34 cellular contexts compared by ENCODE assay signal in genomic region chr4:94112644-94113043, GRCh38.
"Had no signal": no experiment of that assay in that cellular context is flagged by ENCODE, and none has a peak within 500 bp of the region (broad histone marks: within the 10 kb centered on the region; RNA-seq: fewer than 3 reads in every experiment).

No MANE protein-coding gene starts in this region.

- H3K4me1 ChIP-seq: adrenal gland, ascending aorta, body of pancreas, breast epithelium had no signal

- H3K27ac ChIP-seq: adrenal gland, ascending aorta, body of pancreas, brain microvascular endothelial cell, breast epithelium, cardiac muscle cell had no signal

- ATAC-seq: activated naive CD4-positive, alpha-beta T cell treated with anti-CD3 and anti-CD28 coated beads, Interleukin-2, amount 50 U/mL, for 72 hours; activated naive CD8-positive, alpha-beta T cell treated with anti-CD3 and anti-CD28 coated beads, Interleukin-2, amount 50 U/mL, for 24 hours; activated T-cell treated with anti-CD3 and anti-CD28 coated beads, Interleukin-2, amount 50 U/mL, for 4 hours; activated T-cell treated with anti-CD3 and anti-CD28 coated beads, Interleukin-2, amount 50 U/mL, for 72 hours; activated T-helper 17 cell treated with anti-CD3 and anti-CD28 coated beads, Interleukin-2, amount 50 U/mL, for 72 hours; body of pancreas had no signal

- H3K9me3 ChIP-seq: adrenal gland, ascending aorta, body of pancreas had no signal

- H3K4me3 ChIP-seq: adrenal gland, ascending aorta, body of pancreas, breast epithelium, cardiac muscle cell had no signal

- H3K36me3 ChIP-seq: adrenal gland, ascending aorta, brain microvascular endothelial cell, breast epithelium, cardiac muscle cell had no signal

- DNase-seq: activated effector memory CD4-positive, alpha-beta T cell treated with anti-CD3 and anti-CD28 coated beads, Interleukin-2, amount 50 U/mL, for 16 hours; activated effector memory CD4-positive, alpha-beta T cell treated with Interleukin-2 at 50 U/mL for 16 hours; activated gamma-delta T cell; activated gamma-delta T cell treated with Interleukin-2 at 50 U/mL for 16 hours; activated naive CD4-positive, alpha-beta T cell; activated naive CD4-positive, alpha-beta T cell treated with anti-CD3 and anti-CD28 coated beads for 36 hours; activated naive CD4-positive, alpha-beta T cell treated with anti-CD3 and anti-CD28 coated beads, Interleukin-2, amount 10 ng/mL, durations not matched to agents 7 days and 5 days; activated naive CD4-positive, alpha-beta T cell treated with anti-CD3 and anti-CD28 coated beads, Interleukin-2, amount 50 U/mL, for 16 hours; activated naive CD4-positive, alpha-beta T cell treated with Interleukin-2 at 50 U/mL for 16 hours; activated naive CD8-positive, alpha-beta T cell treated with anti-CD3 and anti-CD28 coated beads for 36 hours; activated naive CD8-positive, alpha-beta T cell treated with anti-CD3 and anti-CD28 coated beads, Interleukin-2, amount 10 ng/mL, durations not matched to agents 7 days and 5 days; activated naive CD8-positive, alpha-beta T cell treated with anti-CD3 and anti-CD28 coated beads, Interleukin-2, amount 50 U/mL, for 24 hours; activated T-cell treated with anti-CD3 and anti-CD28 coated beads, Interleukin-2, amount 50 U/mL, for 1 hour; activated T-cell treated with anti-CD3 and anti-CD28 coated beads, Interleukin-2, amount 50 U/mL, for 24 hours; activated T-cell treated with anti-CD3 and anti-CD28 coated beads, Interleukin-2, amount 50 U/mL, for 4 hours; activated T-cell treated with anti-CD3 and anti-CD28 coated beads, Interleukin-2, amount 50 U/mL, for 48 hours; activated T-cell treated with anti-CD3 and anti-CD28 coated beads, Interleukin-2, amount 50 U/mL, for 72 hours; adrenal gland; amniotic stem cell; amygdala; anterior cingulate cortex; aorta; body of pancreas; brain microvascular endothelial cell; caudate nucleus; central memory CD4-positive, alpha-beta T cell; cerebellar nuclear complex had no signal

- H3K27me3 ChIP-seq: adrenal gland, ascending aorta, body of pancreas, brain microvascular endothelial cell, breast epithelium, cardiac muscle cell had no signal

- FAIRE-seq: astrocyte, bronchial epithelial cell had no signal
